32 cellular contexts compared by ENCODE assay signal in genomic region chr14:22315336-22315735, GRCh38.
DNase-seq lines count a peak whose midpoint lies in the region; FAIRE-seq and TF ChIP-seq lines count a peak whose summit lies in the region.
"Had no signal": no experiment of that assay in that cellular context is flagged by ENCODE, and none has a peak within 500 bp of the region (broad histone marks: within the 10 kb centered on the region; RNA-seq: fewer than 3 reads in every experiment).

No MANE protein-coding gene starts in this region.

- H3K4me1 ChIP-seq in breast epithelium: no peaks in the 10 kb centered on the region
- H3K4me1 ChIP-seq: colonic mucosa, Peyer's patch, sigmoid colon had no signal

- no peaks in the 10 kb centered on the region for H3K36me3 Mint-ChIP-seq in T-helper 1 cell treated with Interleukin-12 subunit alpha and Interleukin-12 subunit beta and Interleukin-4 antibody, amounts not matched to agents 30 μg/mL and 1 μg/mL, for 36 hours (ENCODE audit: low read depth)
- no peaks in the 10 kb centered on the region for H3K36me3 Mint-ChIP-seq in MCF 10A (ENCODE audit: insufficient read depth, unreplicated experiment)
- H3K36me3 Mint-ChIP-seq: activated naive CD8-positive, alpha-beta T cell treated with anti-CD3 and anti-CD28 coated beads, Interleukin-2, amount 10 ng/mL, durations not matched to agents 7 days and 5 days; natural killer cell treated with Interleukin-12 subunit alpha and Interleukin-12 subunit beta and Interleukin-15 and Interleukin-18, amount 100 ng/mL, for 72 hours; stimulated activated effector memory CD8-positive, alpha-beta T cell treated with anti-CD3 and anti-CD28 coated beads, Interleukin-12 subunit alpha, Interleukin-12 subunit beta, amount 100 ng/mL, for 72 hours had no signal

- peak overlapping the region; percentile 20 for H3K27ac Mint-ChIP-seq in T-helper 1 cell treated with Interleukin-12 subunit alpha and Interleukin-12 subunit beta and Interleukin-4 antibody, amounts not matched to agents 30 μg/mL and 1 μg/mL, for 36 hours
- H3K27ac Mint-ChIP-seq in MCF 10A (ENCODE audit: low read depth, unreplicated experiment): peak overlapping the region; percentile 51
- H3K27ac Mint-ChIP-seq: natural killer cell treated with Interleukin-12 subunit alpha and Interleukin-12 subunit beta and Interleukin-15 and Interleukin-18, amount 100 ng/mL, for 72 hours; stimulated activated effector memory CD8-positive, alpha-beta T cell treated with anti-CD3 and anti-CD28 coated beads, Interleukin-12 subunit alpha, Interleukin-12 subunit beta, amount 100 ng/mL, for 72 hours had no signal

- H3K27me3 Mint-ChIP-seq in T-helper 1 cell treated with Interleukin-12 subunit alpha and Interleukin-12 subunit beta and Interleukin-4 antibody, amounts not matched to agents 30 μg/mL and 1 μg/mL, for 36 hours (ENCODE audit: low read depth): no peaks in the 10 kb centered on the region
- H3K27me3 Mint-ChIP-seq in MCF 10A (ENCODE audit: insufficient read depth, unreplicated experiment): no peaks in the 10 kb centered on the region
- H3K27me3 Mint-ChIP-seq: activated naive CD8-positive, alpha-beta T cell treated with anti-CD3 and anti-CD28 coated beads, Interleukin-2, amount 10 ng/mL, durations not matched to agents 7 days and 5 days had no signal

- H3K27me3 ChIP-seq in breast epithelium (no peaks in the 10 kb centered on the region), bronchial epithelial cell (ENCODE audit: control insufficient read depth, insufficient read depth, low read length) (no peaks in the 10 kb centered on the region)
- H3K27me3 ChIP-seq: ascending aorta; BLaER1 treated with 17β-estradiol and CSF1 and Interleukin-3, amounts not matched to agents 10 nM and 100 nM; colonic mucosa; Peyer's patch; sigmoid colon had no signal

- intact Hi-C loops in MCF 10A (cut with micrococcal nuclease) (loop anchor here (2.0 kb wide), 1 partner anchor 157 kb away; no protein-coding TSS in a partner anchor), breast epithelium (cut with DNase I; ENCODE audit: low total_unique reads) (no loop called here)

- DNase-seq in T-helper 1 cell: no peak
- DNase-seq in MCF 10A (ENCODE audit: unreplicated experiment): no peak
- DNase-seq in breast epithelium (ENCODE audit: low spot score in 2 of 2): no peak
- peak; percentile 56 for DNase-seq in bronchial epithelial cell (ENCODE audit: low read depth)
- DNase-seq in stimulated activated CD4-positive, alpha-beta T cell treated with anti-CD3 and anti-CD28 coated beads, Interleukin-15, amount 100 ng/mL, for 24 hours: no peak
- DNase-seq in T-helper 9 cell: no peak
- no peak for DNase-seq in NCI-H69 (lab: John Stamatoyannopoulos, UW)
- DNase-seq: activated CD4-positive, CD25-positive, alpha-beta regulatory T cell; activated naive CD8-positive, alpha-beta T cell treated with anti-CD3 and anti-CD28 coated beads, Interleukin-2, amount 10 ng/mL, durations not matched to agents 7 days and 5 days; Calu3; colonic mucosa; effector CD4-positive, alpha-beta T cell; hypothalamus; left cardiac atrium; mucosa of descending colon; NCI-H1436 treated with DMSO at 0.1 percent for 48 hours; NCI-H2081 treated with DMSO at 0.1 percent for 48 hours; NCI-H226; NCI-H526 treated with DMSO at 0.1 percent for 48 hours; Peyer's patch; SHP77 treated with DMSO at 0.1 percent for 48 hours; sigmoid colon; trophoblast cell had no signal

- POLR2A ChIA-PET in MCF 10A (lab: Yijun Ruan, JAX): interaction anchor here (0.6 to 1.1 kb wide), 2 partner anchors 13 to 71 kb away, joined by 3 read pairs; no protein-coding TSS in a partner anchor

- H3K9me3 ChIP-seq in breast epithelium: no peaks in the 10 kb centered on the region
- H3K9me3 ChIP-seq: ascending aorta; BLaER1 treated with 17β-estradiol and CSF1 and Interleukin-3, amounts not matched to agents 10 nM and 100 nM; colonic mucosa; mucosa of descending colon; Peyer's patch; sigmoid colon had no signal

- H3K9me3 Mint-ChIP-seq in T-helper 1 cell treated with Interleukin-12 subunit alpha and Interleukin-12 subunit beta and Interleukin-4 antibody, amounts not matched to agents 30 μg/mL and 1 μg/mL, for 36 hours: no peaks in the 10 kb centered on the region
- no peaks in the 10 kb centered on the region for H3K9me3 Mint-ChIP-seq in MCF 10A (ENCODE audit: unreplicated experiment)
- H3K9me3 Mint-ChIP-seq: activated naive CD8-positive, alpha-beta T cell treated with anti-CD3 and anti-CD28 coated beads, Interleukin-2, amount 10 ng/mL, durations not matched to agents 7 days and 5 days; natural killer cell treated with Interleukin-12 subunit alpha and Interleukin-12 subunit beta and Interleukin-15 and Interleukin-18, amount 100 ng/mL, for 72 hours; stimulated activated effector memory CD8-positive, alpha-beta T cell treated with anti-CD3 and anti-CD28 coated beads, Interleukin-12 subunit alpha, Interleukin-12 subunit beta, amount 100 ng/mL, for 72 hours had no signal

- FAIRE-seq in bronchial epithelial cell (lab: Jason Lieb, UNC): no peak
- FAIRE-seq: H1 had no signal

- no peak for TF ChIP-seq POLR2A in breast epithelium (IDR thresholded peaks at IDR 0.05)

- H3K36me3 ChIP-seq in breast epithelium: no peaks in the 10 kb centered on the region
- no peaks in the 10 kb centered on the region for H3K36me3 ChIP-seq in bronchial epithelial cell (ENCODE audit: control insufficient read depth, insufficient read depth, low read length)
- H3K36me3 ChIP-seq: ascending aorta; BLaER1 treated with 17β-estradiol and CSF1 and Interleukin-3, amounts not matched to agents 10 nM and 100 nM; colonic mucosa; Peyer's patch; sigmoid colon had no signal

- no peak for TF ChIP-seq CTCF in MCF 10A (IDR thresholded peaks at IDR 0.05; ENCODE audit: unreplicated experiment)
- no peak for TF ChIP-seq CTCF in breast epithelium (IDR thresholded peaks at IDR 0.05)
- no peak for TF ChIP-seq CTCF in bronchial epithelial cell (IDR thresholded peaks at IDR 0.05; ENCODE audit: insufficient read depth, low read length, severe bottlenecking)

- no peaks in the 10 kb centered on the region for H3K4me1 Mint-ChIP-seq in T-helper 1 cell treated with Interleukin-12 subunit alpha and Interleukin-12 subunit beta and Interleukin-4 antibody, amounts not matched to agents 30 μg/mL and 1 μg/mL, for 36 hours (ENCODE audit: low read depth)
- peaks cover 6% of the 10 kb centered on the region for H3K4me1 Mint-ChIP-seq in MCF 10A (ENCODE audit: insufficient read depth, unreplicated experiment)
- H3K4me1 Mint-ChIP-seq: activated naive CD8-positive, alpha-beta T cell treated with anti-CD3 and anti-CD28 coated beads, Interleukin-2, amount 10 ng/mL, durations not matched to agents 7 days and 5 days; stimulated activated effector memory CD8-positive, alpha-beta T cell treated with anti-CD3 and anti-CD28 coated beads, Interleukin-12 subunit alpha, Interleukin-12 subunit beta, amount 100 ng/mL, for 72 hours had no signal

- CTCF ChIA-PET in MCF 10A (lab: Yijun Ruan, JAX): interaction anchor here (0.7 to 3.5 kb wide), 15 partner anchors 8 to 156 kb away, joined by 3 to 52 read pairs (median 4); no protein-coding TSS in a partner anchor

- no TSS peak for BruUV-seq in MCF 10A (replicated peaks; lab: Mats Ljungman, UMichigan)

- H3K4me3 Mint-ChIP-seq in T-helper 1 cell treated with Interleukin-12 subunit alpha and Interleukin-12 subunit beta and Interleukin-4 antibody, amounts not matched to agents 30 μg/mL and 1 μg/mL, for 36 hours: no peak overlapping the region
- H3K4me3 Mint-ChIP-seq in MCF 10A (ENCODE audit: unreplicated experiment): no peak overlapping the region
- H3K4me3 Mint-ChIP-seq: natural killer cell treated with Interleukin-12 subunit alpha and Interleukin-12 subunit beta and Interleukin-15 and Interleukin-18, amount 100 ng/mL, for 72 hours; stimulated activated effector memory CD8-positive, alpha-beta T cell treated with anti-CD3 and anti-CD28 coated beads, Interleukin-12 subunit alpha, Interleukin-12 subunit beta, amount 100 ng/mL, for 72 hours had no signal

- H3K4me3 ChIP-seq in breast epithelium (no peak overlapping the region), bronchial epithelial cell (ENCODE audit: low read depth, low read length) (no peak overlapping the region)
- H3K4me3 ChIP-seq: ascending aorta; BLaER1 treated with 17β-estradiol and CSF1 and Interleukin-3, amounts not matched to agents 10 nM and 100 nM; colonic mucosa; lung; mucosa of descending colon; Peyer's patch; sigmoid colon had no signal

- H3K27ac ChIP-seq in breast epithelium: no peak overlapping the region
- H3K27ac ChIP-seq: 22Rv1; BLaER1 treated with 17β-estradiol and CSF1 and Interleukin-3, amounts not matched to agents 10 nM and 100 nM; colonic mucosa; epithelial cell of prostate; Peyer's patch; sigmoid colon had no signal
